Comparison of ENCODE assay signal across 10 cellular contexts in genomic region chr11:898540-899190, GRCh38. TPM values are rescaled to one million over a fixed set of nuclear protein-coding genes. Genes with fewer than 3 reads are reported as not detected.
DNase-seq lines count a peak whose midpoint lies in the region; ATAC-seq and TF ChIP-seq lines count a peak whose summit lies in the region.
"Had no signal": no experiment of that assay in that cellular context is flagged by ENCODE, and none has a peak within 500 bp of the region (broad histone marks: within the 10 kb centered on the region; RNA-seq: fewer than 3 reads in every experiment).

No MANE protein-coding gene starts in this region.

- H3K27ac Mint-ChIP-seq in activated T-cell treated with anti-CD3 and anti-CD28 coated beads, Interleukin-2, amount 50 U/mL, for 72 hours = no peak overlapping the region
- H3K27ac Mint-ChIP-seq: activated naive CD4-positive, alpha-beta T cell treated with anti-CD3 and anti-CD28 coated beads for 36 hours had no signal

- no peak for ATAC-seq in activated T-cell treated with anti-CD3 and anti-CD28 coated beads, Interleukin-2, amount 50 U/mL, for 72 hours (replicated peaks in 1 of 2)

- TF ChIP-seq CTCF in astrocyte of the spinal cord (IDR thresholded peaks at IDR 0.05; ENCODE audit: low read depth, low read length) = peak; percentile 39

- in situ Hi-C loops in astrocyte of the spinal cord (cut with HindIII; ENCODE audit: low sequenced_read_pairs) = no loop called here

- H3K27me3 Mint-ChIP-seq in activated T-cell treated with anti-CD3 and anti-CD28 coated beads, Interleukin-2, amount 50 U/mL, for 72 hours (ENCODE audit: low read depth) = no peaks in the 10 kb centered on the region

- H3K4me1 Mint-ChIP-seq in activated T-cell treated with anti-CD3 and anti-CD28 coated beads, Interleukin-2, amount 50 U/mL, for 72 hours (ENCODE audit: low read depth) = no peaks in the 10 kb centered on the region

- no peak overlapping the region for H3K4me3 Mint-ChIP-seq in activated T-cell treated with anti-CD3 and anti-CD28 coated beads, Interleukin-2, amount 50 U/mL, for 72 hours
- H3K4me3 Mint-ChIP-seq: activated naive CD4-positive, alpha-beta T cell treated with anti-CD3 and anti-CD28 coated beads for 36 hours had no signal

- H3K4me3 ChIP-seq in astrocyte of the spinal cord (ENCODE audit: low read depth, low read length) = no peak overlapping the region

- intact Hi-C loops in posterior vena cava (cut with DNase I) = no loop called here

- peaks cover 4 to 7% of the 10 kb centered on the region in 2 donors for H3K36me3 Mint-ChIP-seq in activated T-cell treated with anti-CD3 and anti-CD28 coated beads, Interleukin-2, amount 50 U/mL, for 72 hours (ENCODE audit: insufficient read depth in 2 of 2)

- DNase-seq in ELF-1 (ENCODE audit: low read depth, low spot score) (peak; percentile 42), astrocyte of the spinal cord (ENCODE audit: low read depth, low spot score) (no peak), left kidney (ENCODE audit: low read depth, low spot score) (peak; percentile 64), GM19240 (ENCODE audit: insufficient read length, low spot score) (no peak), posterior vena cava (ENCODE audit: low spot score) (no peak)
- DNase-seq in activated T-cell treated with anti-CD3 and anti-CD28 coated beads, Interleukin-2, amount 50 U/mL, for 72 hours = no peak
- DNase-seq: activated naive CD4-positive, alpha-beta T cell treated with anti-CD3 and anti-CD28 coated beads for 36 hours; NCI-H2029 treated with DMSO at 0.1 percent for 48 hours; occipital lobe; T-helper 2 cell had no signal

- no peaks in the 10 kb centered on the region for H3K9me3 Mint-ChIP-seq in activated T-cell treated with anti-CD3 and anti-CD28 coated beads, Interleukin-2, amount 50 U/mL, for 72 hours
- H3K9me3 Mint-ChIP-seq: activated naive CD4-positive, alpha-beta T cell treated with anti-CD3 and anti-CD28 coated beads for 36 hours had no signal

RNA-seq across cellular contexts. Expression of gene CHID1, which starts 11.9 kb away (rescaled TPM):
- total RNA-seq in posterior vena cava = 10 to 100 TPM; 57.9 to 88.5 TPM
- 10 to 100 TPM; 33.9 to 44.2 TPM for total RNA-seq in activated T-cell treated with anti-CD3 and anti-CD28 coated beads, Interleukin-2, amount 50 U/mL, for 72 hours

RNA-seq across cellular contexts. Expression of gene AP2A2, which starts 27.0 kb away (rescaled TPM):
- total RNA-seq in posterior vena cava = 100 to 1,000 TPM in 1 of 2 donors, 10 to 100 TPM in 1; 83.5 to 117 TPM
- total RNA-seq in activated T-cell treated with anti-CD3 and anti-CD28 coated beads, Interleukin-2, amount 50 U/mL, for 72 hours = 10 to 100 TPM; 49.5 to 57.0 TPM

RNA-seq across cellular contexts. Expression of gene TSPAN4, which starts 56.0 kb away (rescaled TPM):
- 10 to 100 TPM; 75.7 to 97.3 TPM for total RNA-seq in posterior vena cava
- 10 to 100 TPM; 12.2 to 14.9 TPM for total RNA-seq in activated T-cell treated with anti-CD3 and anti-CD28 coated beads, Interleukin-2, amount 50 U/mL, for 72 hours

RNA-seq across cellular contexts. Expression of gene POLR2L, which starts 56.3 kb away (rescaled TPM):
- total RNA-seq in posterior vena cava = 10 to 100 TPM; 63.9 to 91.4 TPM
- 10 to 100 TPM; 28.2 to 30.9 TPM for total RNA-seq in activated T-cell treated with anti-CD3 and anti-CD28 coated beads, Interleukin-2, amount 50 U/mL, for 72 hours

Comparison
In these comparisons a context has a peak if more than half of its experiments do, and no peak if none do; other contexts are left out.
1. DNase-seq: peak in ELF-1 (single experiment) and left kidney (single experiment); none in astrocyte of the spinal cord (single experiment), GM19240 (single experiment), posterior vena cava (single experiment) and activated T-cell treated with anti-CD3 and anti-CD28 coated beads, Interleukin-2, amount 50 U/mL, for 72 hours (0 of 2).
2. RNA of gene TSPAN4, which starts 56.0 kb away (total RNA-seq): 75.7 to 97.3 TPM in posterior vena cava; 12.2 to 14.9 TPM in activated T-cell treated with anti-CD3 and anti-CD28 coated beads, Interleukin-2, amount 50 U/mL, for 72 hours; every median in the first group is over 4 times any median in the second.